8 cellular contexts compared by ENCODE assay signal in genomic region chr2:147843421-147843863, GRCh38. TPM values are rescaled to one million over a fixed set of nuclear protein-coding genes. Genes with fewer than 3 reads are reported as not detected.
DNase-seq lines count a peak whose midpoint lies in the region; TF ChIP-seq lines count a peak whose summit lies in the region.

No MANE protein-coding gene starts in this region.

- TF ChIP-seq POLR2A in esophagus muscularis mucosa (IDR thresholded peaks at IDR 0.05; ENCODE audit: low read depth) (no peak), erythroblast (IDR thresholded peaks at IDR 0.05; ENCODE audit: low read length) (no peak)

- peak overlapping the region; percentile 91 for H2AFZ ChIP-seq in PC-9

- peaks cover 37% of the 10 kb centered on the region for H3K4me1 ChIP-seq in PC-9 (replicated peaks; ENCODE audit: insufficient read depth)
- peaks cover 12 to 34% (median 31%) of the 10 kb centered on the region in 4 donors for H3K4me1 ChIP-seq in esophagus muscularis mucosa
- H3K4me1 ChIP-seq in rectal smooth muscle tissue (ENCODE audit: control insufficient read depth, insufficient read depth, low read length) = peaks cover 12% of the 10 kb centered on the region

- TF ChIP-seq CTCF in PC-9 (conservative IDR thresholded peaks at IDR 0.05) (no peak), esophagus muscularis mucosa (IDR thresholded peaks at IDR 0.05) (no peak)

- intact Hi-C loops in PC-9 (cut with micrococcal nuclease; ENCODE audit: unreplicated experiment) = no loop called here
- intact Hi-C loops in esophagus muscularis mucosa (cut with DNase I) = no loop called here

- H3K27me3 ChIP-seq in PC-9 (ENCODE audit: insufficient read depth, low read depth) (no peaks in the 10 kb centered on the region), esophagus muscularis mucosa (no peaks in the 10 kb centered on the region), rectal smooth muscle tissue (ENCODE audit: control insufficient read depth, insufficient read depth, low read length) (no peaks in the 10 kb centered on the region)

- H3K36me3 ChIP-seq in PC-9 (ENCODE audit: low read depth) (no peaks in the 10 kb centered on the region), esophagus muscularis mucosa (no peaks in the 10 kb centered on the region), rectal smooth muscle tissue (ENCODE audit: control insufficient read depth, insufficient read depth, low read length) (no peaks in the 10 kb centered on the region)

- 0 out of 2 replicates have a peak, but pooled peaks cover 8% of the 10 kb centered on the region for H3F3A ChIP-seq in PC-9 (ENCODE audit: insufficient read depth, low read depth)

- no peaks in the 10 kb centered on the region; the same call in 1 of the 2 replicates for H4K20me1 ChIP-seq in PC-9 (ENCODE audit: insufficient read depth)

- no peaks in the 10 kb centered on the region for H3K9me3 ChIP-seq in PC-9 (ENCODE audit: insufficient read depth, low read depth)
- H3K9me3 ChIP-seq in esophagus muscularis mucosa = no peaks in the 10 kb centered on the region

- peak overlapping the region; percentile 96 for H3K4me2 ChIP-seq in PC-9

- H3K79me2 ChIP-seq in PC-9 (ENCODE audit: low read depth) = peaks cover 41% of the 10 kb centered on the region

- H3K27ac ChIP-seq in PC-9 = peak overlapping the region; percentile 89
- peak overlapping the region; percentile 97 to 99 (median 98) for H3K27ac ChIP-seq in esophagus muscularis mucosa (replicated peaks in 1 of 4)
- peak overlapping the region; percentile 95 for H3K27ac ChIP-seq in rectal smooth muscle tissue (ENCODE audit: low read depth, low read length)

- no peaks in the 10 kb centered on the region for H3K9me2 ChIP-seq in PC-9 (ENCODE audit: insufficient read depth)

- CTCF ChIA-PET in PC-9 (lab: Charles Lee) = no interaction called here

- peak overlapping the region; percentile 74 for H3K9ac ChIP-seq in rectal smooth muscle tissue (ENCODE audit: low read length)

- POLR2A ChIA-PET in PC-9 (lab: Charles Lee; ENCODE audit: unreplicated experiment) = interaction anchor here (0.6 to 0.7 kb wide), 2 partner anchors 269 to 289 kb away, joined by 3 to 7 read pairs; no protein-coding TSS in a partner anchor

- no peak for TF ChIP-seq EP300 in esophagus muscularis mucosa (IDR thresholded peaks at IDR 0.05)

- H3K4me3 ChIP-seq in GM08714 (ENCODE audit: low read length) (peak overlapping the region; percentile 72), PC-9 (peak overlapping the region; percentile 77), esophagus muscularis mucosa (peak overlapping the region; percentile 81 to 90 (median 82)), rectal smooth muscle tissue (ENCODE audit: low read length) (peak overlapping the region; percentile 85)

- BruUV-seq in PC-9 (replicated peaks; lab: Mats Ljungman, UMichigan) = no TSS peak

- DNase-seq in PC-9 = no peak
- DNase-seq in esophagus muscularis mucosa (ENCODE audit: extremely low spot score) = no peak
- no peak for DNase-seq in ureter (ENCODE audit: low spot score)
- no peak for DNase-seq in erythroblast (lab: John Stamatoyannopoulos, UW)
- DNase-seq in RKO (ENCODE audit: low spot score) = no peak
- DNase-seq in NCI-H1694 treated with DMSO at 0.1 percent for 48 hours (lab: John Stamatoyannopoulos, UW) = no peak

- 2% methylated on average over 18 of the region's 18 CpGs for WGBS in esophagus muscularis mucosa

RNA-seq across cellular contexts. Expression of gene ACVR2A, which starts 1.4 kb away (rescaled TPM):
- total RNA-seq in PC-9 (2021) = 10.2 and 10.3 TPM in 2 replicates
- total RNA-seq in esophagus muscularis mucosa = 10 to 100 TPM; 17.4 to 42.4 (median 28.0) TPM
- 32.7 TPM for total RNA-seq in ureter
